Comparison of ENCODE assay signal across 26 cellular contexts in the genomic region with DNA sequence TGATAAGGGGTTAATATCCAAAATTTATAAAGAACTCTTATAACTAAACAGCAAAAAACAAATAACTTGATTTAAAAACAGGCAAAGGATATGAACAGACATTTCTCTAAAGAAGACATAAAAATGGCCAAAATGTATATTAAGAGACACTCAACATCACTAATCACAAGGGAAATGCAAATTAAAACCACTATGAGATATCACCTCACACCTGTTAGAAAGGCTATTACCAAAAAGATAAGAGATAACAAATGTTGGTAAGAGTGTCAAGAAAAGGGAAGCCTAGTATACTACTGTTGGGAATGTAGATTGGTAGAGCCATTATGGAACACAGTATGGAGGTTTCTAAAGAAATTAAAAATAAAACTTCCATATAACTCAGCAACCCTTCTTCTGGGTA. TPM values are rescaled to one million over a fixed set of nuclear protein-coding genes. Genes with fewer than 3 reads are reported as not detected.
"Had no signal": no experiment of that assay in that cellular context is flagged by ENCODE, and none has a peak within 500 bp of the region (broad histone marks: within the 10 kb centered on the region; RNA-seq: fewer than 3 reads in every experiment).

No MANE protein-coding gene starts in this region.

- H3K9ac ChIP-seq: neural progenitor cell, parathyroid adenoma had no signal

- FAIRE-seq: small intestine, urothelium cell line had no signal

- H2AFZ ChIP-seq: neural progenitor cell, parathyroid adenoma had no signal

- H3K4me3 ChIP-seq: neural progenitor cell, ovary, psoas muscle, right lobe of liver, sigmoid colon, stomach, thoracic aorta, thyroid gland, tibial nerve, upper lobe of left lung, vagina had no signal

- DNase-seq: occipital lobe; ovary; posterior cingulate gyrus; psoas muscle; right cardiac atrium; right lobe of liver; sigmoid colon; small intestine; stimulated activated CD4-positive, alpha-beta T cell treated with anti-CD3 and anti-CD28 coated beads, Interleukin-15, amount 100 ng/mL, for 24 hours; stimulated activated CD4-positive, alpha-beta T cell treated with anti-CD3 and anti-CD28 coated beads, Interleukin-2, amount 100 ng/mL, for 24 hours; stimulated activated CD4-positive, alpha-beta T cell treated with anti-CD3 and anti-CD28 coated beads, Interleukin-2, amount 100 ng/mL, for 48 hours; stimulated activated CD4-positive, alpha-beta T cell treated with anti-CD3 and anti-CD28 coated beads, Interleukin-4, amount 100 ng/mL, for 24 hours; stimulated activated naive B cell treated with anti-CD40 and anti-IgM and Interleukin-4, amounts not matched to agents 10 μg/mL and 1 μg/mL and 100 μg/mL, for 72 hours; stimulated activated naive CD4-positive, alpha-beta T cell treated with Interleukin-2 at 50 U/mL for 16 hours; stomach; thyroid gland; trophoblast cell; upper lobe of left lung had no signal

- H3K36me3 ChIP-seq: neural progenitor cell, ovary, right lobe of liver, sigmoid colon, stomach, thoracic aorta, thyroid gland, tibial nerve, upper lobe of left lung, vagina had no signal

- H3K79me2 ChIP-seq: parathyroid adenoma had no signal

- H3K27ac ChIP-seq: neural progenitor cell, ovary, parathyroid adenoma, psoas muscle, right lobe of liver, sigmoid colon, stomach, thoracic aorta, thyroid gland, tibial nerve, upper lobe of left lung, vagina had no signal

- H3K4me2 ChIP-seq: neural progenitor cell had no signal

- ATAC-seq: psoas muscle; right cardiac atrium; right lobe of liver; stimulated activated effector memory CD8-positive, alpha-beta T cell treated with anti-CD3 and anti-CD28 coated beads, Interleukin-12 subunit alpha, Interleukin-12 subunit beta, amount 100 ng/mL, for 72 hours; stimulated activated naive B cell treated with anti-CD40 and anti-IgM and Interleukin-4, amounts not matched to agents 10 μg/mL and 1 μg/mL and 100 μg/mL, for 72 hours had no signal

- H3K27me3 ChIP-seq: neural progenitor cell, ovary, right lobe of liver, sigmoid colon, thyroid gland, tibial nerve, upper lobe of left lung, vagina had no signal

- H3K9me3 ChIP-seq: ovary, psoas muscle, right lobe of liver, sigmoid colon, stomach, thoracic aorta, thyroid gland, upper lobe of left lung, vagina had no signal

- H3K4me1 ChIP-seq: neural progenitor cell, parathyroid adenoma, psoas muscle, right lobe of liver, sigmoid colon, stomach, thyroid gland, tibial nerve, upper lobe of left lung, vagina had no signal

RNA-seq across cellular contexts. Expression of a gene that starts 19.4 kb away (rescaled TPM):
- polyA plus RNA-seq: neural cell had no signal
